Comparison of ENCODE assay signal across 19 cellular contexts in the genomic region with DNA sequence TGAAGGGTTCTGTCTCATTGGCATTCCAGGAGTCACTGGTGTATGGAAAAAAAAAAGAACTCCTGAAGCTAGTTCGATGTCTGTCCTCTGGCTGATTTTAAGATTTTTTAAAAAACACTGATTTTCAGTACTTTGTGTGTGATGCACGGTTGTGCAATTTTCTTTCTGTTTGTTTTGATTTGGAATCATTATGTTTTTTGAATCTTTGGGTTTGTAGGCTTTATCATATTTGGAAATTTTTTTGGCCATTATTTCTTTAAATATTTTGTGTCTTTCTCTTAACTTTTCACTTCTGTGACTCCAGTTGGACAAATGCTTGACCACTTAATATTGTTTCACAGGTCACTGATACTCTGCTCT.
"Had no signal": no experiment of that assay in that cellular context is flagged by ENCODE, and none has a peak within 500 bp of the region (broad histone marks: within the 10 kb centered on the region; RNA-seq: fewer than 3 reads in every experiment).

No MANE protein-coding gene starts in this region.

- H3K36me3 ChIP-seq: adrenal gland, gastroesophageal sphincter, heart left ventricle, neutrophil, tibial artery, uterus, WERI-Rb-1 had no signal

- H3K27ac Mint-ChIP-seq: activated naive CD4-positive, alpha-beta T cell treated with anti-CD3 and anti-CD28 coated beads, Interleukin-2, amount 50 U/mL, for 24 hours; naive B cell had no signal

- H3K27me3 Mint-ChIP-seq: activated naive CD4-positive, alpha-beta T cell treated with anti-CD3 and anti-CD28 coated beads, Interleukin-2, amount 50 U/mL, for 24 hours; naive B cell had no signal

- ATAC-seq: gastroesophageal sphincter, heart left ventricle, left ventricle myocardium superior, mucosa of descending colon had no signal

- H3K4me3 ChIP-seq: adrenal gland, gastroesophageal sphincter, heart left ventricle, mucosa of descending colon, tibial artery, uterus had no signal

- DNase-seq: activated CD4-positive, alpha-beta T cell treated with anti-CD3 and anti-CD28 coated beads for 1 hour; activated gamma-delta T cell; adrenal gland; immature natural killer cell; left ventricle myocardium superior; mucosa of descending colon; naive B cell; stimulated activated CD4-positive, alpha-beta T cell treated with anti-CD3 and anti-CD28 coated beads, Interleukin-2, amount 100 ng/mL, for 24 hours; stimulated activated naive CD4-positive, alpha-beta T cell treated with Interleukin-2 at 50 U/mL for 16 hours; SW 1271; T-helper 2 cell; tibial artery; uterus; WERI-Rb-1 had no signal

- H3K27me3 ChIP-seq: adrenal gland, gastroesophageal sphincter, heart left ventricle, neutrophil, tibial artery, uterus had no signal

- H3K4me1 ChIP-seq: adrenal gland, gastroesophageal sphincter, heart left ventricle, uterus had no signal

- H3K4me1 Mint-ChIP-seq: activated naive CD4-positive, alpha-beta T cell treated with anti-CD3 and anti-CD28 coated beads, Interleukin-2, amount 50 U/mL, for 24 hours; naive B cell had no signal

- H3K4me3 Mint-ChIP-seq: activated naive CD4-positive, alpha-beta T cell treated with anti-CD3 and anti-CD28 coated beads, Interleukin-2, amount 50 U/mL, for 24 hours; immature natural killer cell; naive B cell had no signal

- H3K9me3 ChIP-seq: adrenal gland, gastroesophageal sphincter, mucosa of descending colon, uterus had no signal

- H3K27ac ChIP-seq: adrenal gland, epithelial cell of prostate, gastroesophageal sphincter, heart left ventricle, neutrophil, tibial artery, uterus, WERI-Rb-1 had no signal
